Comparison of ENCODE assay signal across 20 cellular contexts in genomic region chr9:5696884-5697283, GRCh38.
A peak's percentile ranks its signal among the peaks of the same experiment; 100 is the strongest.
DNase-seq lines count a peak whose midpoint lies in the region; ATAC-seq and TF ChIP-seq lines count a peak whose summit lies in the region.
"Had no signal": no experiment of that assay in that cellular context is flagged by ENCODE, and none has a peak within 500 bp of the region (broad histone marks: within the 10 kb centered on the region; RNA-seq: fewer than 3 reads in every experiment).

No MANE protein-coding gene starts in this region.

- in situ Hi-C loops in gastrocnemius medialis (cut with MboI; ENCODE audit: low sequenced_read_pairs in 4 of 4), result no loop called here

- H3K27me3 Mint-ChIP-seq in activated T-cell treated with anti-CD3 and anti-CD28 coated beads, Interleukin-2, amount 50 U/mL, for 72 hours (ENCODE audit: low read depth), result no peaks in the 10 kb centered on the region
- no peaks in the 10 kb centered on the region for H3K27me3 Mint-ChIP-seq in progenitor cell of endocrine pancreas
- H3K27me3 Mint-ChIP-seq: activated CD4-positive, alpha-beta memory T cell treated with anti-CD3 and anti-CD28 coated beads for 36 hours; CD4-positive, alpha-beta memory T cell had no signal

- no peak for TF ChIP-seq POLR2A in gastrocnemius medialis (IDR thresholded peaks at IDR 0.05)

- H3K9me3 ChIP-seq in gastrocnemius medialis, result no peaks in the 10 kb centered on the region
- H3K9me3 ChIP-seq: A549, adrenal gland, heart right ventricle, SK-N-SH had no signal

- no peaks in the 10 kb centered on the region for H3K36me3 ChIP-seq in gastrocnemius medialis
- H3K36me3 ChIP-seq: adrenal gland had no signal

- ATAC-seq in activated T-cell treated with anti-CD3 and anti-CD28 coated beads, Interleukin-2, amount 50 U/mL, for 72 hours (replicated peaks in 1 of 2), result peak; percentile 41 to 64
- ATAC-seq in GM21529 (IDR thresholded peaks at IDR 0.05; ENCODE audit: unreplicated experiment) (peak; percentile 74), HG03135 (IDR thresholded peaks at IDR 0.05; ENCODE audit: unreplicated experiment) (peak; percentile 57), gastrocnemius medialis (no peak)
- ATAC-seq: A549, heart right ventricle had no signal

- no peak overlapping the region for H3K4me3 Mint-ChIP-seq in activated T-cell treated with anti-CD3 and anti-CD28 coated beads, Interleukin-2, amount 50 U/mL, for 72 hours
- no peak overlapping the region for H3K4me3 Mint-ChIP-seq in progenitor cell of endocrine pancreas (ENCODE audit: low read depth)
- H3K4me3 Mint-ChIP-seq: activated CD4-positive, alpha-beta memory T cell treated with anti-CD3 and anti-CD28 coated beads for 36 hours; CD4-positive, alpha-beta memory T cell; nephron had no signal

- intact Hi-C loops in gastrocnemius medialis (cut with DNase I; ENCODE audit: low total_unique reads), result no loop called here

- H3K9me3 Mint-ChIP-seq in activated T-cell treated with anti-CD3 and anti-CD28 coated beads, Interleukin-2, amount 50 U/mL, for 72 hours, result peaks cover 0 to 1% of the 10 kb centered on the region in 2 donors
- no peaks in the 10 kb centered on the region for H3K9me3 Mint-ChIP-seq in progenitor cell of endocrine pancreas (ENCODE audit: low read depth)
- H3K9me3 Mint-ChIP-seq: activated CD4-positive, alpha-beta memory T cell treated with anti-CD3 and anti-CD28 coated beads for 36 hours; CD4-positive, alpha-beta memory T cell had no signal

- H3K4me1 Mint-ChIP-seq in activated T-cell treated with anti-CD3 and anti-CD28 coated beads, Interleukin-2, amount 50 U/mL, for 72 hours (ENCODE audit: low read depth), result peaks cover 12% of the 10 kb centered on the region
- peaks cover 7% of the 10 kb centered on the region for H3K4me1 Mint-ChIP-seq in progenitor cell of endocrine pancreas (ENCODE audit: low read depth)

- peak overlapping the region; percentile 82 for H3K27ac Mint-ChIP-seq in activated T-cell treated with anti-CD3 and anti-CD28 coated beads, Interleukin-2, amount 50 U/mL, for 72 hours
- H3K27ac Mint-ChIP-seq in progenitor cell of endocrine pancreas, result peak overlapping the region; percentile 15
- H3K27ac Mint-ChIP-seq: activated CD4-positive, alpha-beta memory T cell treated with anti-CD3 and anti-CD28 coated beads for 36 hours; nephron had no signal

- peak overlapping the region in 1 of 4 donors; percentile 11 for H3K27ac ChIP-seq in gastrocnemius medialis
- H3K27ac ChIP-seq: A549, adrenal gland, heart right ventricle, PC-9 had no signal

- H3K27me3 ChIP-seq in gastrocnemius medialis, result no peaks in the 10 kb centered on the region
- H3K27me3 ChIP-seq: adrenal gland, heart right ventricle had no signal

- TF ChIP-seq CTCF in progenitor cell of endocrine pancreas (IDR thresholded peaks at IDR 0.05; ENCODE audit: unreplicated experiment) (no peak), gastrocnemius medialis (IDR thresholded peaks at IDR 0.05 in 4 of 5, conservative IDR thresholded peaks at IDR 0.05 in 1 of 5) (no peak)

- peaks cover 37 to 38% of the 10 kb centered on the region in 2 donors for H3K4me1 ChIP-seq in gastrocnemius medialis
- H3K4me1 ChIP-seq: adrenal gland had no signal

- no peak for DNase-seq in activated T-cell treated with anti-CD3 and anti-CD28 coated beads, Interleukin-2, amount 50 U/mL, for 72 hours
- DNase-seq in activated T-cell treated with anti-CD3 and anti-CD28 coated beads for 4 hours (no peak), progenitor cell of endocrine pancreas (ENCODE audit: low spot score, unreplicated experiment) (no peak), gastrocnemius medialis (no peak), islet precursor cell (no peak), SIG-M5 (lab: John Stamatoyannopoulos, UW) (no peak)
- DNase-seq: activated CD4-positive, alpha-beta memory T cell treated with anti-CD3 and anti-CD28 coated beads for 36 hours; activated T-cell treated with anti-CD3 and anti-CD28 coated beads, Interleukin-2, amount 50 U/mL, for 48 hours; adrenal gland; CD4-positive, alpha-beta memory T cell; DND-41; heart right ventricle; KG1; NCI-H69; PC-9; SK-N-SH had no signal

- H3K36me3 Mint-ChIP-seq in activated T-cell treated with anti-CD3 and anti-CD28 coated beads, Interleukin-2, amount 50 U/mL, for 72 hours (ENCODE audit: insufficient read depth in 2 of 2), result peaks cover 2 to 6% of the 10 kb centered on the region in 2 donors
- peaks cover 2% of the 10 kb centered on the region for H3K36me3 Mint-ChIP-seq in progenitor cell of endocrine pancreas (ENCODE audit: insufficient read depth)

- no peak overlapping the region for H3K4me3 ChIP-seq in gastrocnemius medialis
- H3K4me3 ChIP-seq: A549, adrenal gland, heart right ventricle, PC-9 had no signal

Comparison
In these comparisons a context has a peak if more than half of its experiments do, and no peak if none do; other contexts are left out.
1. ATAC-seq: peak in activated T-cell treated with anti-CD3 and anti-CD28 coated beads, Interleukin-2, amount 50 U/mL, for 72 hours (2 of 2), GM21529 (single experiment) and HG03135 (single experiment); none in gastrocnemius medialis (0 of 2).